22 cellular contexts compared by ENCODE assay signal in genomic region chr7:9945131-9945530, GRCh38.
DNase-seq lines count a peak whose midpoint lies in the region; ATAC-seq and TF ChIP-seq lines count a peak whose summit lies in the region.
"Had no signal": no experiment of that assay in that cellular context is flagged by ENCODE, and none has a peak within 500 bp of the region (broad histone marks: within the 10 kb centered on the region; RNA-seq: fewer than 3 reads in every experiment).

No MANE protein-coding gene starts in this region.

- H3K27me3 Mint-ChIP-seq in immature natural killer cell (ENCODE audit: low read depth in 3 of 3), result no peaks in the 10 kb centered on the region
- H3K27me3 Mint-ChIP-seq: activated CD4-positive, alpha-beta T cell treated with anti-CD3 and anti-CD28 coated beads, Interleukin-2, amount 10 ng/mL, durations not matched to agents 7 days and 5 days; activated CD8-positive, alpha-beta memory T cell treated with anti-CD3 and anti-CD28 coated beads, Interleukin-2, amount 10 ng/mL, durations not matched to agents 7 days and 5 days; dendritic cell treated with granulocyte-macrophage colony-stimulating factor and Interleukin-4, amounts not matched to agents 40 ng/mL and 50 ng/mL, for 4 days; progenitor cell of endocrine pancreas; stimulated activated naive CD8-positive, alpha-beta T cell treated with anti-CD3 and anti-CD28 coated beads, Interleukin-15, Interleukin-2, amounts not matched to agents 100 ng/mL and 50 ng/mL, for 24 hours had no signal

- in situ Hi-C loops in astrocyte of the spinal cord (cut with HindIII; ENCODE audit: low sequenced_read_pairs), result no loop called here

- ATAC-seq in left lobe of liver, result no peak
- ATAC-seq: activated CD8-positive, alpha-beta memory T cell treated with anti-CD3 and anti-CD28 coated beads, Interleukin-2, amount 10 ng/mL, durations not matched to agents 7 days and 5 days; activated T-cell treated with anti-CD3 and anti-CD28 coated beads, Interleukin-2, amount 50 U/mL, for 72 hours; SK-N-SH treated with all-trans-retinoic acid at 6 μM for 48 hours had no signal

- H3K4me1 Mint-ChIP-seq in immature natural killer cell, result no peaks in the 10 kb centered on the region
- H3K4me1 Mint-ChIP-seq: activated CD4-positive, alpha-beta T cell treated with anti-CD3 and anti-CD28 coated beads, Interleukin-2, amount 10 ng/mL, durations not matched to agents 7 days and 5 days; activated CD8-positive, alpha-beta memory T cell treated with anti-CD3 and anti-CD28 coated beads, Interleukin-2, amount 10 ng/mL, durations not matched to agents 7 days and 5 days had no signal

- H3K36me3 ChIP-seq in Loucy (ENCODE audit: insufficient read depth, low read length), result no peaks in the 10 kb centered on the region
- H3K36me3 ChIP-seq in BE2C, result no peaks in the 10 kb centered on the region
- H3K36me3 ChIP-seq: sigmoid colon, tibial artery, WERI-Rb-1 had no signal

- no peaks in the 10 kb centered on the region for H4K20me1 ChIP-seq in Loucy (ENCODE audit: insufficient read depth, low read length, poor library complexity, severe bottlenecking)

- H3K36me3 Mint-ChIP-seq in immature natural killer cell, result no peaks in the 10 kb centered on the region
- H3K36me3 Mint-ChIP-seq: activated CD8-positive, alpha-beta memory T cell treated with anti-CD3 and anti-CD28 coated beads, Interleukin-2, amount 10 ng/mL, durations not matched to agents 7 days and 5 days had no signal

- DNase-seq in NCI-H1436 treated with DMSO at 0.1 percent for 48 hours (lab: John Stamatoyannopoulos, UW), result peak; percentile 82
- peak; percentile 93 for DNase-seq in NCI-H748 treated with DMSO at 0.1 percent for 48 hours (lab: John Stamatoyannopoulos, UW)
- peak; percentile 2 for DNase-seq in astrocyte of the spinal cord (ENCODE audit: low read depth, low spot score)
- no peak for DNase-seq in cerebellar cortex (ENCODE audit: low spot score)
- no peak for DNase-seq in BE2C
- no peak for DNase-seq in immature natural killer cell
- no peak for DNase-seq in left lobe of liver (ENCODE audit: low spot score)
- DNase-seq: activated CD4-positive, alpha-beta T cell treated with anti-CD3 and anti-CD28 coated beads, Interleukin-2, amount 10 ng/mL, durations not matched to agents 7 days and 5 days; activated CD8-positive, alpha-beta memory T cell treated with anti-CD3 and anti-CD28 coated beads, Interleukin-2, amount 10 ng/mL, durations not matched to agents 7 days and 5 days; activated naive CD4-positive, alpha-beta T cell treated with anti-CD3 and anti-CD28 coated beads for 36 hours; activated T-cell treated with anti-CD3 and anti-CD28 coated beads, Interleukin-2, amount 50 U/mL, for 72 hours; amygdala; NCI-H226; RPMI8226; sigmoid colon; tibial artery; WERI-Rb-1 had no signal

- H3K4me2 ChIP-seq in Loucy (ENCODE audit: low read depth, low read length, poor library complexity, severe bottlenecking), result no peak overlapping the region

- no peaks in the 10 kb centered on the region for H3K79me2 ChIP-seq in Loucy (ENCODE audit: insufficient read depth, low read length)

- H3K27ac Mint-ChIP-seq in immature natural killer cell, result no peak overlapping the region
- H3K27ac Mint-ChIP-seq: activated CD4-positive, alpha-beta T cell treated with anti-CD3 and anti-CD28 coated beads, Interleukin-2, amount 10 ng/mL, durations not matched to agents 7 days and 5 days; activated CD8-positive, alpha-beta memory T cell treated with anti-CD3 and anti-CD28 coated beads, Interleukin-2, amount 10 ng/mL, durations not matched to agents 7 days and 5 days; activated naive CD4-positive, alpha-beta T cell treated with anti-CD3 and anti-CD28 coated beads for 36 hours; activated T-cell treated with anti-CD3 and anti-CD28 coated beads, Interleukin-2, amount 50 U/mL, for 72 hours; dendritic cell treated with granulocyte-macrophage colony-stimulating factor and Interleukin-4, amounts not matched to agents 40 ng/mL and 50 ng/mL, for 4 days; progenitor cell of endocrine pancreas; stimulated activated naive CD8-positive, alpha-beta T cell treated with anti-CD3 and anti-CD28 coated beads, Interleukin-15, Interleukin-2, amounts not matched to agents 100 ng/mL and 50 ng/mL, for 24 hours had no signal

- no peaks in the 10 kb centered on the region for H3F3A ChIP-seq in Loucy (ENCODE audit: low read depth)

- no peak overlapping the region for H3K4me3 Mint-ChIP-seq in immature natural killer cell
- H3K4me3 Mint-ChIP-seq: activated CD4-positive, alpha-beta T cell treated with anti-CD3 and anti-CD28 coated beads, Interleukin-2, amount 10 ng/mL, durations not matched to agents 7 days and 5 days; activated CD8-positive, alpha-beta memory T cell treated with anti-CD3 and anti-CD28 coated beads, Interleukin-2, amount 10 ng/mL, durations not matched to agents 7 days and 5 days; activated naive CD4-positive, alpha-beta T cell treated with anti-CD3 and anti-CD28 coated beads for 36 hours; activated T-cell treated with anti-CD3 and anti-CD28 coated beads, Interleukin-2, amount 50 U/mL, for 72 hours; dendritic cell treated with granulocyte-macrophage colony-stimulating factor and Interleukin-4, amounts not matched to agents 40 ng/mL and 50 ng/mL, for 4 days; stimulated activated naive CD8-positive, alpha-beta T cell treated with anti-CD3 and anti-CD28 coated beads, Interleukin-15, Interleukin-2, amounts not matched to agents 100 ng/mL and 50 ng/mL, for 24 hours had no signal

- TF ChIP-seq CTCF in Loucy (conservative IDR thresholded peaks at IDR 0.05; ENCODE audit: low read length) (no peak), astrocyte of the spinal cord (IDR thresholded peaks at IDR 0.05; ENCODE audit: low read depth, low read length) (no peak), BE2C (IDR thresholded peaks at IDR 0.05; ENCODE audit: low read depth, low read length) (no peak)

- peaks cover 3 to 36% (median 12%) of the 10 kb centered on the region in 6 donors for H3K9me3 Mint-ChIP-seq in immature natural killer cell

- H2AFZ ChIP-seq in Loucy (ENCODE audit: low read length), result peak overlapping the region; percentile 44; the same call in 1 of the 2 replicates

- H3K9me3 ChIP-seq in Loucy (ENCODE audit: insufficient read depth, low read depth, low read length), result no peaks in the 10 kb centered on the region
- H3K9me3 ChIP-seq in BE2C, result no peaks in the 10 kb centered on the region; the same call in 1 of the 2 replicates
- H3K9me3 ChIP-seq: sigmoid colon, tibial artery had no signal

- no peak overlapping the region for H3K9ac ChIP-seq in Loucy (ENCODE audit: low read depth, low read length, poor library complexity, severe bottlenecking)

- no peaks in the 10 kb centered on the region for H3K9me2 ChIP-seq in Loucy (replicated peaks; ENCODE audit: low read depth, low read length)

- H3K27me3 ChIP-seq in Loucy (ENCODE audit: insufficient read depth, low read length, poor library complexity, severe bottlenecking), result no peaks in the 10 kb centered on the region
- no peaks in the 10 kb centered on the region for H3K27me3 ChIP-seq in BE2C
- H3K27me3 ChIP-seq: sigmoid colon, tibial artery had no signal

- H3K4me1 ChIP-seq in Loucy (ENCODE audit: insufficient read depth, low read length, poor library complexity, severe bottlenecking), result peaks cover 11% of the 10 kb centered on the region
- no peaks in the 10 kb centered on the region for H3K4me1 ChIP-seq in BE2C
- H3K4me1 ChIP-seq: sigmoid colon, tibial artery had no signal

- H3K4me3 ChIP-seq in Loucy (ENCODE audit: low read length, poor library complexity, severe bottlenecking) (no peak overlapping the region), astrocyte of the spinal cord (ENCODE audit: low read depth, low read length) (no peak overlapping the region), BE2C (ENCODE audit: low read depth, low read length) (no peak overlapping the region)
- H3K4me3 ChIP-seq: sigmoid colon, tibial artery had no signal

Comparison
In these comparisons a context has a peak if more than half of its experiments do, and no peak if none do; other contexts are left out.
1. DNase-seq: peak in NCI-H1436 treated with DMSO at 0.1 percent for 48 hours (single experiment), NCI-H748 treated with DMSO at 0.1 percent for 48 hours (single experiment) and astrocyte of the spinal cord (single experiment); none in cerebellar cortex (single experiment), BE2C (single experiment), immature natural killer cell (0 of 3) and left lobe of liver (single experiment).